In the genomic region with DNA sequence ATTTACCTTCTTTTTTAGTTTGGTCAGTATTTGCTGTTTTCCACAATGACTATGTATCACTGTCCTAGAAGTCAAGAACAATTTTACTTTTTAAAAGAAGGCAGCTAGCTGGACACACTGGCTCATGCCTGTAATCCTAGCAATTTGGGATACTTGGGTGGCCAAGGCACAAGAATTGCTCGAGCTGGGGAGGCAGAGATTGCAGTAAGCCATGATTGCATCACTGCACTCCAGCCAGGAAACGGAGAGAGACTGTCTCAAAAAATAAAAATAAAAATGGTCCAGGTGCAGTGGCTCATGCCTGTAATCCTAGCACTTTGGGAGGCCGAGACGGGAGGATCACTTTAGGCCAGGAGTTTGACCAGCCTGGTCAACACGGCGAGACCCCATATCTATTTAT, we compare ENCODE assay signal across 1 cellular context.
TF ChIP-seq lines count a peak whose summit lies in the region.

No MANE protein-coding gene starts in this region.

TF ChIP-seq in endothelial cell of umbilical vein, 7 proteins besides CTCF, POLR2A, EP300 and RAD21:
- TF ChIP-seq POLR2AphosphoS5 (IDR thresholded peaks at IDR 0.05; ENCODE audit: insufficient read depth, low read depth, low read length) = no peak
- TF ChIP-seq FOS (IDR thresholded peaks at IDR 0.05; ENCODE audit: borderline replicate concordance, insufficient read depth, low read length) = no peak
- TF ChIP-seq, protein P1, sequence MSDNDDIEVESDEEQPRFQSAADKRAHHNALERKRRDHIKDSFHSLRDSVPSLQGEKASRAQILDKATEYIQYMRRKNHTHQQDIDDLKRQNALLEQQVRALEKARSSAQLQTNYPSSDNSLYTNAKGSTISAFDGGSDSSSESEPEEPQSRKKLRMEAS (IDR thresholded peaks at IDR 0.05; ENCODE audit: insufficient read depth, insufficient read length) = no peak
- no peak for TF ChIP-seq EZH2 (IDR thresholded peaks at IDR 0.05; ENCODE audit: borderline replicate concordance, low read depth, low read length, severe bottlenecking)
- TF ChIP-seq JUN (IDR thresholded peaks at IDR 0.05; ENCODE audit: borderline replicate concordance, insufficient read depth, insufficient read length, low read depth) = no peak
- TF ChIP-seq MYC (IDR thresholded peaks at IDR 0.05; ENCODE audit: low read depth, low read length) = no peak
- no peak for TF ChIP-seq GATA2 (IDR thresholded peaks at IDR 0.05; ENCODE audit: insufficient read depth, insufficient read length, low read depth, low read length)
